Comparison of ENCODE assay signal across 8 cellular contexts in genomic region chr5:3875144-3875543, GRCh38.
"Had no signal": no experiment of that assay in that cellular context is flagged by ENCODE, and none has a peak within 500 bp of the region (broad histone marks: within the 10 kb centered on the region; RNA-seq: fewer than 3 reads in every experiment).

No MANE protein-coding gene starts in this region.

- FAIRE-seq: G401.6, GM12878, GM12891, GM12892, GM18507, GM19239 had no signal

- H3K4me3 ChIP-seq: GM12878 had no signal

- DNase-seq: GDM1, GF-D8 had no signal

- ATAC-seq: GM12878 had no signal
